9 cellular contexts compared by ENCODE assay signal in the genomic region with DNA sequence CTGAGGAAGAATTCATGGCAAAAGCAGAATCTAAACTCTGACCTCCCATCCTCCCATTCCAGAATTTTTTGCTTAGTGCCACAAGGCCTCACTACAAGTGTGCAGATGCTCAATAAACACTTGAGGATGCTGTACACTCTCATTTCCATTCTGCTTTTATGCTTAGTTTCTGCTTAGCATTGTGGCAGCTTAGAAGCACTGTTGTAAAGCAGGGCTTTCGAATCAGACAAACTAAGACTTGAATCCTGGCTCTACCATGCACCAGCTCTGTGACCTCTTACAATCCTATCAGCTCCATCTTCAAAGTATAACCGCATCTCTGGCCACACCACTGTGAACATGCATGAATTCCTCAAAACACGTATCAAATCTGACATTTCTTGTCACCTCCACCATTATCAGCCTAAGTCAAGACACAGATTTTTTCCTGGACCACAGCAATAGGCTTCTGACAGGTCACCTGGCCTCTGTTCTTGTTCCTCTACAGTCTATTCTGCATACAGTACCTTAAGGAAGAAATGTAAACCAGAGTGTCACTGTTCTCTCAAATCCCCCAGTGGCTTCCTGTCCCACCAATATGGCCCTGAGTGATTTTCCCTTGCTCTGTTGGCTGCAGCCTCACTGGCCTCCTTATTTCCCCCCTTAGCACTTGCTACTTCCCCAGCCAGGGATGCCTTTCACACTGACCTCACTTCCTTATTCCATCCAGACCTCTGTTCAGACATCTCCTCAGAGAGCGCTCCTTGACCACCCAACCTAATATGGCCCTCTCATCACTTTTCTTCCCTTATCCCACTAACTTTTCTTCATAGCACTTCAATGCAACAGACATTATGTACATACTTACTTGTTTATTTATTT. TPM values are rescaled to one million over a fixed set of nuclear protein-coding genes. Genes with fewer than 3 reads are reported as not detected.
DNase-seq lines count a peak whose midpoint lies in the region; ATAC-seq and TF ChIP-seq lines count a peak whose summit lies in the region.
"Had no signal": no experiment of that assay in that cellular context is flagged by ENCODE, and none has a peak within 500 bp of the region (broad histone marks: within the 10 kb centered on the region; RNA-seq: fewer than 3 reads in every experiment).

No MANE protein-coding gene starts in this region.

- H3K9ac ChIP-seq in DND-41 (ENCODE audit: low read depth, low read length) (no peak overlapping the region), OCI-LY3 (ENCODE audit: low read length) (no peak overlapping the region)

- no peak for DNase-seq in DND-41
- no peak for DNase-seq in left lung
- DNase-seq in dedifferentiated amniotic fluid mesenchymal stem cell (ENCODE audit: extremely low spot score), result no peak
- DNase-seq in amniotic stem cell (lab: John Stamatoyannopoulos, UW), result no peak
- no peak for DNase-seq in NCI-H2227 (lab: John Stamatoyannopoulos, UW; ENCODE audit: unreplicated experiment)
- DNase-seq: activated T-cell treated with anti-CD3 and anti-CD28 coated beads, Interleukin-2, amount 50 U/mL, for 24 hours had no signal

- H3K79me2 ChIP-seq in DND-41 (ENCODE audit: insufficient read depth, low read length) (no peaks in the 10 kb centered on the region), OCI-LY3 (ENCODE audit: low read length) (no peaks in the 10 kb centered on the region)

- no peaks in the 10 kb centered on the region for H3K27me3 ChIP-seq in DND-41 (ENCODE audit: insufficient read depth, low read length, poor library complexity)
- no peaks in the 10 kb centered on the region for H3K27me3 ChIP-seq in OCI-LY3 (ENCODE audit: low read depth, low read length)
- H3K27me3 ChIP-seq in left lung, result no peaks in the 10 kb centered on the region

- H4K20me1 ChIP-seq in DND-41 (ENCODE audit: insufficient read depth, low read length) (no peaks in the 10 kb centered on the region), OCI-LY3 (ENCODE audit: insufficient read depth, low read length) (no peaks in the 10 kb centered on the region)

- H3K27ac ChIP-seq in DND-41 (ENCODE audit: low read length), result no peak overlapping the region
- no peak overlapping the region for H3K27ac ChIP-seq in OCI-LY3 (ENCODE audit: low read length)
- H3K27ac ChIP-seq in left lung, result no peak overlapping the region

- TF ChIP-seq CTCF in DND-41 (IDR thresholded peaks at IDR 0.05; ENCODE audit: borderline replicate concordance, extremely low read depth, low read length, poor library complexity, severe bottlenecking), result no peak
- TF ChIP-seq CTCF in OCI-LY3 (IDR thresholded peaks at IDR 0.05; ENCODE audit: low read depth, low read length), result no peak
- TF ChIP-seq CTCF in left lung (IDR thresholded peaks at IDR 0.05), result peak in 1 of 2 donors; percentile 12

- H3K4me1 ChIP-seq in DND-41 (ENCODE audit: insufficient read depth, low read length) (no peaks in the 10 kb centered on the region), OCI-LY3 (ENCODE audit: low read length) (peaks cover 12% of the 10 kb centered on the region), left lung (peaks cover 0 to 6% of the 10 kb centered on the region in 2 donors)

- H3K4me3 ChIP-seq in DND-41 (ENCODE audit: low read depth in 1 of 2, low read length in 2 of 2) (no peak overlapping the region), OCI-LY3 (ENCODE audit: low read length) (peak overlapping the region; percentile 21), left lung (no peak overlapping the region)

- H3K9me3 ChIP-seq in DND-41 (ENCODE audit: insufficient read depth, low read length, severe bottlenecking), result no peaks in the 10 kb centered on the region
- no peaks in the 10 kb centered on the region for H3K9me3 ChIP-seq in OCI-LY3 (ENCODE audit: insufficient read depth, low read length)
- no peaks in the 10 kb centered on the region for H3K9me3 ChIP-seq in left lung

- ATAC-seq in DND-41 (ENCODE audit: insufficient read depth, low read depth), result peak; percentile 41; the same call in 1 of the 3 replicates
- ATAC-seq in GM21786 (IDR thresholded peaks at IDR 0.05; ENCODE audit: unreplicated experiment), result peak; percentile 23
- ATAC-seq in left lung, result peak; percentile 47
- ATAC-seq in HG03460 (IDR thresholded peaks at IDR 0.05; ENCODE audit: unreplicated experiment), result no peak

- H3K36me3 ChIP-seq in DND-41 (ENCODE audit: insufficient read depth, low read length) (no peaks in the 10 kb centered on the region), OCI-LY3 (replicated peaks; ENCODE audit: low read depth, low read length) (no peaks in the 10 kb centered on the region), left lung (no peaks in the 10 kb centered on the region)

- H2AFZ ChIP-seq in DND-41 (ENCODE audit: low read depth, low read length) (peak overlapping the region; percentile 40), OCI-LY3 (ENCODE audit: low read depth, low read length) (peak overlapping the region; percentile 39; the same call in 1 of the 2 replicates)

- H3K4me2 ChIP-seq in DND-41 (ENCODE audit: insufficient read depth, low read length) (peak overlapping the region; percentile 10; the same call in 1 of the 2 replicates), OCI-LY3 (ENCODE audit: low read length) (peak overlapping the region; percentile 51)

- intact Hi-C loops in left lung (cut with DNase I), result no loop called here

RNA-seq across cellular contexts. Expression of gene PHC3, which starts 8.1 kb away (rescaled TPM):
- total RNA-seq in left lung, result 10 to 100 TPM; 58.3 to 66.3 TPM

RNA-seq across cellular contexts. Expression of gene PRKCI, which starts 32.6 kb away (rescaled TPM):
- total RNA-seq in left lung, result 10 to 100 TPM; 33.0 to 40.1 TPM
